In genomic region chr9:136404801-136405136, GRCh38 we compare ENCODE assay signal across 13 cellular contexts. TPM values are rescaled to one million over a fixed set of nuclear protein-coding genes. Genes with fewer than 3 reads are reported as not detected.
A peak's percentile ranks its signal among the peaks of the same experiment; 100 is the strongest.
DNase-seq lines count a peak whose midpoint lies in the region; ATAC-seq and TF ChIP-seq lines count a peak whose summit lies in the region.
"Had no signal": no experiment of that assay in that cellular context is flagged by ENCODE, and none has a peak within 500 bp of the region (broad histone marks: within the 10 kb centered on the region; RNA-seq: fewer than 3 reads in every experiment).

No MANE protein-coding gene starts in this region.

- peaks cover 41% of the 10 kb centered on the region for H3K4me1 Mint-ChIP-seq in T-helper 2 cell treated with Interferon-gamma antibody and Interleukin-4, amounts not matched to agents 5 μg/mL and 100 μg/mL, for 36 hours (ENCODE audit: low read depth)
- H3K4me1 Mint-ChIP-seq in activated naive CD4-positive, alpha-beta T cell treated with anti-CD3 and anti-CD28 coated beads, Interleukin-2, amount 10 ng/mL, durations not matched to agents 7 days and 5 days: peaks cover 81% of the 10 kb centered on the region
- H3K4me1 Mint-ChIP-seq in natural killer cell treated with Interleukin-12 subunit alpha and Interleukin-12 subunit beta and Interleukin-15 and Interleukin-18, amount 100 ng/mL, for 72 hours (ENCODE audit: low read depth in 2 of 2): peaks cover 40 to 46% of the 10 kb centered on the region in 2 donors

- peak overlapping the region; percentile 76 for H3K4me3 Mint-ChIP-seq in T-helper 2 cell treated with Interferon-gamma antibody and Interleukin-4, amounts not matched to agents 5 μg/mL and 100 μg/mL, for 36 hours
- H3K4me3 Mint-ChIP-seq in activated naive CD4-positive, alpha-beta T cell treated with anti-CD3 and anti-CD28 coated beads, Interleukin-2, amount 10 ng/mL, durations not matched to agents 7 days and 5 days: peak overlapping the region; percentile 40
- H3K4me3 Mint-ChIP-seq in natural killer cell treated with Interleukin-12 subunit alpha and Interleukin-12 subunit beta and Interleukin-15 and Interleukin-18, amount 100 ng/mL, for 72 hours: peak overlapping the region; percentile 77

- no peaks in the 10 kb centered on the region for H3K9me3 Mint-ChIP-seq in T-helper 2 cell treated with Interferon-gamma antibody and Interleukin-4, amounts not matched to agents 5 μg/mL and 100 μg/mL, for 36 hours
- no peaks in the 10 kb centered on the region for H3K9me3 Mint-ChIP-seq in activated naive CD4-positive, alpha-beta T cell treated with anti-CD3 and anti-CD28 coated beads, Interleukin-2, amount 10 ng/mL, durations not matched to agents 7 days and 5 days
- no peaks in the 10 kb centered on the region for H3K9me3 Mint-ChIP-seq in natural killer cell treated with Interleukin-12 subunit alpha and Interleukin-12 subunit beta and Interleukin-15 and Interleukin-18, amount 100 ng/mL, for 72 hours

- H3K79me2 ChIP-seq in Loucy (ENCODE audit: insufficient read depth, low read length): peaks cover 31% of the 10 kb centered on the region

- no peak for DNase-seq in T-helper 2 cell treated with Interferon-gamma antibody and Interleukin-4, amounts not matched to agents 5 μg/mL and 100 μg/mL, for 36 hours (ENCODE audit: low spot score)
- DNase-seq in T-helper 2 cell (no peak), cerebellar cortex (ENCODE audit: low spot score) (no peak), sciatic nerve (ENCODE audit: low spot score) (no peak)
- DNase-seq in activated naive CD4-positive, alpha-beta T cell treated with anti-CD3 and anti-CD28 coated beads, Interleukin-2, amount 10 ng/mL, durations not matched to agents 7 days and 5 days: no peak
- DNase-seq in natural killer cell treated with Interleukin-12 subunit alpha and Interleukin-12 subunit beta and Interleukin-15 and Interleukin-18, amount 100 ng/mL, for 72 hours (ENCODE audit: low spot score): no peak
- DNase-seq: 8988T, NCI-H1417 treated with DMSO at 0.1 percent for 48 hours had no signal

- ATAC-seq in natural killer cell treated with Interleukin-12 subunit alpha and Interleukin-12 subunit beta and Interleukin-15 and Interleukin-18, amount 100 ng/mL, for 72 hours: no peak
- ATAC-seq in HG02610 (IDR thresholded peaks at IDR 0.05; ENCODE audit: unreplicated experiment): no peak
- no peak for ATAC-seq in sciatic nerve
- ATAC-seq: left lobe of liver, SK-N-SH treated with all-trans-retinoic acid at 6 μM for 48 hours had no signal

- peaks cover 46% of the 10 kb centered on the region for H3K4me1 ChIP-seq in Loucy (ENCODE audit: insufficient read depth, low read length, poor library complexity, severe bottlenecking)

- no peak overlapping the region for H2AFZ ChIP-seq in Loucy (ENCODE audit: low read length)

- peak overlapping the region; percentile 37 for H3K4me3 ChIP-seq in Loucy (ENCODE audit: low read length, poor library complexity, severe bottlenecking)
- H3K4me3 ChIP-seq: breast epithelium had no signal

- no peaks in the 10 kb centered on the region for H3K27me3 ChIP-seq in Loucy (ENCODE audit: insufficient read depth, low read length, poor library complexity, severe bottlenecking)
- H3K27me3 ChIP-seq: breast epithelium had no signal

- peak overlapping the region; percentile 87 for H3K27ac Mint-ChIP-seq in T-helper 2 cell treated with Interferon-gamma antibody and Interleukin-4, amounts not matched to agents 5 μg/mL and 100 μg/mL, for 36 hours
- peak overlapping the region; percentile 88 for H3K27ac Mint-ChIP-seq in activated naive CD4-positive, alpha-beta T cell treated with anti-CD3 and anti-CD28 coated beads, Interleukin-2, amount 10 ng/mL, durations not matched to agents 7 days and 5 days
- peak overlapping the region; percentile 82 to 93 for H3K27ac Mint-ChIP-seq in natural killer cell treated with Interleukin-12 subunit alpha and Interleukin-12 subunit beta and Interleukin-15 and Interleukin-18, amount 100 ng/mL, for 72 hours

- H3K27me3 Mint-ChIP-seq in T-helper 2 cell treated with Interferon-gamma antibody and Interleukin-4, amounts not matched to agents 5 μg/mL and 100 μg/mL, for 36 hours (ENCODE audit: low read depth): no peaks in the 10 kb centered on the region
- no peaks in the 10 kb centered on the region for H3K27me3 Mint-ChIP-seq in activated naive CD4-positive, alpha-beta T cell treated with anti-CD3 and anti-CD28 coated beads, Interleukin-2, amount 10 ng/mL, durations not matched to agents 7 days and 5 days
- no peaks in the 10 kb centered on the region for H3K27me3 Mint-ChIP-seq in natural killer cell treated with Interleukin-12 subunit alpha and Interleukin-12 subunit beta and Interleukin-15 and Interleukin-18, amount 100 ng/mL, for 72 hours

- H3F3A ChIP-seq in Loucy (ENCODE audit: low read depth): 0 out of 2 replicates have a peak, but pooled peaks cover 4% of the 10 kb centered on the region

- peak overlapping the region; percentile 74 for H3K4me2 ChIP-seq in Loucy (ENCODE audit: low read depth, low read length, poor library complexity, severe bottlenecking)

- peaks cover 7% of the 10 kb centered on the region for H4K20me1 ChIP-seq in Loucy (ENCODE audit: insufficient read depth, low read length, poor library complexity, severe bottlenecking)

- peaks cover 56% of the 10 kb centered on the region for H3K36me3 Mint-ChIP-seq in T-helper 2 cell treated with Interferon-gamma antibody and Interleukin-4, amounts not matched to agents 5 μg/mL and 100 μg/mL, for 36 hours (ENCODE audit: low read depth)
- peaks cover 57% of the 10 kb centered on the region for H3K36me3 Mint-ChIP-seq in activated naive CD4-positive, alpha-beta T cell treated with anti-CD3 and anti-CD28 coated beads, Interleukin-2, amount 10 ng/mL, durations not matched to agents 7 days and 5 days
- H3K36me3 Mint-ChIP-seq in natural killer cell treated with Interleukin-12 subunit alpha and Interleukin-12 subunit beta and Interleukin-15 and Interleukin-18, amount 100 ng/mL, for 72 hours: peaks cover 5% of the 10 kb centered on the region

- CTCF ChIA-PET in activated naive CD4-positive, alpha-beta T cell treated with anti-CD3 and anti-CD28 coated beads, Interleukin-2, amount 10 ng/mL, durations not matched to agents 7 days and 5 days (lab: Charles Lee): interaction anchor here (0.6 to 1.1 kb wide), 2 partner anchors 80 to 95 kb away, joined by 3 read pairs; no protein-coding TSS in a partner anchor

- H3K9ac ChIP-seq in Loucy (ENCODE audit: low read depth, low read length, poor library complexity, severe bottlenecking): peak overlapping the region; percentile 46

- no peak for TF ChIP-seq CTCF in Loucy (conservative IDR thresholded peaks at IDR 0.05; ENCODE audit: low read length)

- peaks cover 6% of the 10 kb centered on the region; the same call in 1 of the 2 replicates for H3K36me3 ChIP-seq in Loucy (ENCODE audit: insufficient read depth, low read length)
- H3K36me3 ChIP-seq: breast epithelium had no signal

- intact Hi-C loops in sciatic nerve (cut with DNase I): no loop called here

- no peaks in the 10 kb centered on the region for H3K9me2 ChIP-seq in Loucy (replicated peaks; ENCODE audit: low read depth, low read length)

- H3K9me3 ChIP-seq in Loucy (ENCODE audit: insufficient read depth, low read depth, low read length): no peaks in the 10 kb centered on the region
- H3K9me3 ChIP-seq: breast epithelium had no signal

RNA-seq across cellular contexts. Expression of gene SNAPC4, which starts 4.8 kb away (rescaled TPM):
- 10 to 100 TPM; 11.3 to 48.5 TPM for total RNA-seq in natural killer cell treated with Interleukin-12 subunit alpha and Interleukin-12 subunit beta and Interleukin-15 and Interleukin-18, amount 100 ng/mL, for 72 hours
- 9.9 TPM for total RNA-seq in sciatic nerve

RNA-seq across cellular contexts. Expression of gene ENTR1, which starts 5.6 kb away (rescaled TPM):
- total RNA-seq in natural killer cell treated with Interleukin-12 subunit alpha and Interleukin-12 subunit beta and Interleukin-15 and Interleukin-18, amount 100 ng/mL, for 72 hours: 10 to 100 TPM; 24.1 to 86.6 TPM
- total RNA-seq in sciatic nerve: 39.7 TPM

RNA-seq across cellular contexts. Expression of gene PMPCA, which starts 5.7 kb away (rescaled TPM):
- 100 to 1,000 TPM in 1 of 2 donors, 10 to 100 TPM in 1; 66.2 to 107 TPM for total RNA-seq in natural killer cell treated with Interleukin-12 subunit alpha and Interleukin-12 subunit beta and Interleukin-15 and Interleukin-18, amount 100 ng/mL, for 72 hours
- 38.9 TPM for total RNA-seq in sciatic nerve

RNA-seq across cellular contexts. Expression of gene CARD9, which starts 31.3 kb away (rescaled TPM):
- 1 to 10 TPM; 2.8 to 9.4 TPM for total RNA-seq in natural killer cell treated with Interleukin-12 subunit alpha and Interleukin-12 subunit beta and Interleukin-15 and Interleukin-18, amount 100 ng/mL, for 72 hours
- total RNA-seq in sciatic nerve: 4.0 TPM

RNA-seq across cellular contexts. Expression of gene INPP5E, which starts 34.9 kb away (rescaled TPM):
- total RNA-seq in natural killer cell treated with Interleukin-12 subunit alpha and Interleukin-12 subunit beta and Interleukin-15 and Interleukin-18, amount 100 ng/mL, for 72 hours: 10 to 100 TPM; 10.4 to 18.1 TPM
- 18.0 TPM for total RNA-seq in sciatic nerve
